15 cellular contexts compared by ENCODE assay signal in the genomic region with DNA sequence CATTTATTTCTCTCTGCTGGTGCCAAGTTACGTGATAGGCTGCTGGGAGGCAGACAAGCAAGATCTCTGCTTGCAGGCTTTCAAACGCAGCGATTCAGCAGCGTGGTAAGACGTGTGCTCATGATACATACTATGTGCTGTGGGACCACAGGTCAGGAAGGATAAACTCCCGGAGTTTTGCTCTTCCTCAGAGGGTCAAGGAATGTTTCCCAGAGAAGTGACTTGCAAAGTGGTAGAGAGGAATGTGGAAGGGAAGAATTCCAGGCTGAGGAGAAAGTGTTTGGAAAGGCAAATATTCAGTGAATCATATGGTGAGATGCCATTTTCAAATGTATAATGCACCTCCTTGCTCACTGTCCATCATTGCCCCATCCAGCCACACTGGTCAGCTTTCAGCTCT. TPM values are rescaled to one million over a fixed set of nuclear protein-coding genes. Genes with fewer than 3 reads are reported as not detected.
DNase-seq lines count a peak whose midpoint lies in the region; ATAC-seq, FAIRE-seq and TF ChIP-seq lines count a peak whose summit lies in the region.
"Had no signal": no experiment of that assay in that cellular context is flagged by ENCODE, and none has a peak within 500 bp of the region (broad histone marks: within the 10 kb centered on the region; RNA-seq: fewer than 3 reads in every experiment).

No MANE protein-coding gene starts in this region.

- H3K4ac ChIP-seq in mesendoderm (ENCODE audit: low read depth, low read length): no peak overlapping the region

- H3K27me3 Mint-ChIP-seq in activated CD4-positive, alpha-beta memory T cell treated with anti-CD3 and anti-CD28 coated beads for 36 hours: no peaks in the 10 kb centered on the region

- intact Hi-C loops in activated CD4-positive, alpha-beta memory T cell treated with anti-CD3 and anti-CD28 coated beads for 36 hours (cut with micrococcal nuclease): no loop called here

- CTCF ChIA-PET in AG04449 (lab: Yijun Ruan, JAX): no interaction called here
- CTCF ChIA-PET in activated CD4-positive, alpha-beta memory T cell treated with anti-CD3 and anti-CD28 coated beads for 36 hours (lab: Charles Lee): no interaction called here

- peaks cover 25% of the 10 kb centered on the region for H3K79me2 ChIP-seq in mesendoderm (ENCODE audit: control insufficient read depth, insufficient read depth, low read length)

- 90% methylated on average over 6 of the region's 6 CpGs for WGBS in HUES64
- WGBS in mesendoderm (ENCODE audit: extremely low coverage, insufficient coverage, low lambda C conversion rate): no CpG with 5 or more reads among the region's 6 CpGs

- no peaks in the 10 kb centered on the region for H3K36me3 Mint-ChIP-seq in activated CD4-positive, alpha-beta memory T cell treated with anti-CD3 and anti-CD28 coated beads for 36 hours

- peaks cover 25% of the 10 kb centered on the region for H3K4me1 Mint-ChIP-seq in activated CD4-positive, alpha-beta memory T cell treated with anti-CD3 and anti-CD28 coated beads for 36 hours (ENCODE audit: low read depth)

- H3K9me3 Mint-ChIP-seq in activated CD4-positive, alpha-beta memory T cell treated with anti-CD3 and anti-CD28 coated beads for 36 hours: no peaks in the 10 kb centered on the region
- H3K9me3 Mint-ChIP-seq: activated T-cell treated with anti-CD3 and anti-CD28 coated beads, Interleukin-2, amount 50 U/mL, for 72 hours had no signal

- H3K23ac ChIP-seq in mesendoderm (ENCODE audit: low read length): no peak overlapping the region

- H3K18ac ChIP-seq in mesendoderm (ENCODE audit: low read length): no peak overlapping the region

- H3K27ac Mint-ChIP-seq in activated CD4-positive, alpha-beta memory T cell treated with anti-CD3 and anti-CD28 coated beads for 36 hours: no peak overlapping the region
- H3K27ac Mint-ChIP-seq: activated T-cell treated with anti-CD3 and anti-CD28 coated beads, Interleukin-2, amount 50 U/mL, for 72 hours had no signal

- H3K27ac ChIP-seq in HUES64 (ENCODE audit: low read depth, low read length) (peak overlapping the region; percentile 84), mesendoderm (ENCODE audit: low read depth, low read length) (no peak overlapping the region)

- no peak overlapping the region for H3K56ac ChIP-seq in mesendoderm (ENCODE audit: low read length)

- H2BK120ac ChIP-seq in mesendoderm (ENCODE audit: low read depth, low read length): no peak overlapping the region

- H3K4me1 ChIP-seq in HUES64 (ENCODE audit: insufficient read depth, low read length) (peaks cover 62% of the 10 kb centered on the region), endocrine pancreas (ENCODE audit: control insufficient read depth, insufficient read depth, low read length) (no peaks in the 10 kb centered on the region), mesendoderm (ENCODE audit: control insufficient read depth, low read depth, low read length) (peaks cover 21% of the 10 kb centered on the region)
- H3K4me1 ChIP-seq: HAP-1 had no signal

- POLR2A ChIA-PET in AG04449 (lab: Yijun Ruan, JAX): no interaction called here
- POLR2A ChIA-PET in activated CD4-positive, alpha-beta memory T cell treated with anti-CD3 and anti-CD28 coated beads for 36 hours (lab: Charles Lee): no interaction called here

- no peak for TF ChIP-seq CTCF in AG04449 (IDR thresholded peaks at IDR 0.05; ENCODE audit: insufficient read depth, low read length, missing control alignments)

- H3K4me3 ChIP-seq in AG04449 (ENCODE audit: low read depth, low read length) (no peak overlapping the region), HUES64 (ENCODE audit: low read length) (peak overlapping the region; percentile 46), endocrine pancreas (ENCODE audit: control insufficient read depth, insufficient read depth, low read length) (peak overlapping the region; percentile 81), mesendoderm (ENCODE audit: low read length) (no peak overlapping the region)
- H3K4me3 ChIP-seq: gastrocnemius medialis, HAP-1 had no signal

- H4K5ac ChIP-seq in mesendoderm (ENCODE audit: low read length): no peak overlapping the region

- no peak for FAIRE-seq in GM19239 (lab: Jason Lieb, UNC)

- H2AK5ac ChIP-seq in mesendoderm (ENCODE audit: low read length): no peak overlapping the region

- H3K36me3 ChIP-seq in HUES64 (ENCODE audit: insufficient read depth, low read length): no peaks in the 10 kb centered on the region
- H3K36me3 ChIP-seq in endocrine pancreas (ENCODE audit: control insufficient read depth, insufficient read depth, low read length): no peaks in the 10 kb centered on the region
- no peaks in the 10 kb centered on the region for H3K36me3 ChIP-seq in mesendoderm (ENCODE audit: control insufficient read depth, insufficient read depth, low read length)
- H3K36me3 ChIP-seq: gastrocnemius medialis, HAP-1 had no signal

- no peak overlapping the region for H3K4me3 Mint-ChIP-seq in activated CD4-positive, alpha-beta memory T cell treated with anti-CD3 and anti-CD28 coated beads for 36 hours
- H3K4me3 Mint-ChIP-seq: activated T-cell treated with anti-CD3 and anti-CD28 coated beads, Interleukin-2, amount 50 U/mL, for 72 hours had no signal

- H3K27me3 ChIP-seq in HUES64 (ENCODE audit: insufficient read depth, low read length) (no peaks in the 10 kb centered on the region), endocrine pancreas (ENCODE audit: control insufficient read depth, insufficient read depth, low read length) (no peaks in the 10 kb centered on the region), mesendoderm (ENCODE audit: insufficient read depth, low read length, poor library complexity) (no peaks in the 10 kb centered on the region)
- H3K27me3 ChIP-seq: gastrocnemius medialis had no signal

- H3K9ac ChIP-seq in HUES64 (ENCODE audit: low read depth, low read length) (peak overlapping the region; percentile 70; the same call in 1 of the 2 replicates), endocrine pancreas (ENCODE audit: control insufficient read depth, insufficient read depth, low read length) (no peak overlapping the region), mesendoderm (ENCODE audit: low read length) (no peak overlapping the region)

- H2BK5ac ChIP-seq in mesendoderm (ENCODE audit: low read length): no peak overlapping the region

- peak; percentile 52 for DNase-seq in AG04449 (ENCODE audit: low read depth, low spot score)
- DNase-seq in mesendoderm: peak; percentile 88
- DNase-seq in activated T-cell treated with anti-CD3 and anti-CD28 coated beads for 4 hours: no peak
- no peak for DNase-seq in activated CD4-positive, alpha-beta memory T cell treated with anti-CD3 and anti-CD28 coated beads for 36 hours
- no peak for DNase-seq in GM19239 (ENCODE audit: insufficient read length, low spot score)
- DNase-seq: activated CD4-positive, CD25-positive, alpha-beta regulatory T cell; activated T-cell treated with anti-CD3 and anti-CD28 coated beads, Interleukin-2, amount 50 U/mL, for 72 hours; central memory CD4-positive, alpha-beta T cell; gastrocnemius medialis; NCI-H446 treated with DMSO at 0.1 percent for 48 hours; SHP77 had no signal

- no peak for ATAC-seq in GM21786 (IDR thresholded peaks at IDR 0.05; ENCODE audit: unreplicated experiment)
- ATAC-seq: activated T-cell treated with anti-CD3 and anti-CD28 coated beads, Interleukin-2, amount 50 U/mL, for 72 hours; gastrocnemius medialis had no signal

- no peaks in the 10 kb centered on the region for H3K9me3 ChIP-seq in HUES64 (ENCODE audit: insufficient read depth, low read depth, low read length)
- H3K9me3 ChIP-seq in endocrine pancreas (ENCODE audit: control insufficient read depth, low read length): no peaks in the 10 kb centered on the region
- H3K9me3 ChIP-seq: gastrocnemius medialis, HAP-1 had no signal

- no peak overlapping the region for H4K8ac ChIP-seq in mesendoderm (ENCODE audit: low read depth, low read length)

- peaks cover 12% of the 10 kb centered on the region for H3K79me1 ChIP-seq in mesendoderm (ENCODE audit: low read length)

- H2BK15ac ChIP-seq in mesendoderm (replicated peaks; ENCODE audit: low read depth): no peak overlapping the region

- no peak overlapping the region for H3K4me2 ChIP-seq in mesendoderm (ENCODE audit: low read length)

RNA-seq across cellular contexts. Expression of gene UTRN, which starts 46.5 kb away (rescaled TPM):
- polyA plus RNA-seq in HUES64 (2013, experiment 1 of 2): 19.5 TPM
- polyA plus RNA-seq in HUES64 (2013, experiment 2 of 2): 25.1 TPM
- 27.5 TPM for polyA plus RNA-seq in mesendoderm (2013, experiment 1 of 2)
- 28.9 TPM for polyA plus RNA-seq in mesendoderm (2013, experiment 2 of 2)
- total RNA-seq in activated CD4-positive, alpha-beta memory T cell treated with anti-CD3 and anti-CD28 coated beads for 36 hours: 10 to 100 TPM; 37.8 to 38.1 TPM

Comparison
In these comparisons a context has a peak if more than half of its experiments do, and no peak if none do; other contexts are left out.
1. DNase-seq: peak in AG04449 (single experiment) and mesendoderm (single experiment); none in activated T-cell treated with anti-CD3 and anti-CD28 coated beads for 4 hours (single experiment), activated CD4-positive, alpha-beta memory T cell treated with anti-CD3 and anti-CD28 coated beads for 36 hours (single experiment) and GM19239 (single experiment).
2. H3K4me3 ChIP-seq: peak in HUES64 (single experiment) and endocrine pancreas (single experiment); none in AG04449 (single experiment) and mesendoderm (single experiment).